26 cellular contexts compared by ENCODE assay signal in genomic region chr22:17811119-17811518, GRCh38. TPM values are rescaled to one million over a fixed set of nuclear protein-coding genes. Genes with fewer than 3 reads are reported as not detected.
DNase-seq lines count a peak whose midpoint lies in the region; ATAC-seq, FAIRE-seq and TF ChIP-seq lines count a peak whose summit lies in the region.
"Had no signal": no experiment of that assay in that cellular context is flagged by ENCODE, and none has a peak within 500 bp of the region (broad histone marks: within the 10 kb centered on the region; RNA-seq: fewer than 3 reads in every experiment).

No MANE protein-coding gene starts in this region.

- H3K4me1 Mint-ChIP-seq in Caco-2 (ENCODE audit: low read depth, unreplicated experiment) = peaks cover 7% of the 10 kb centered on the region

- peak overlapping the region; percentile 39 for H3K27ac Mint-ChIP-seq in Caco-2 (ENCODE audit: unreplicated experiment)

- CTCF ChIA-PET in Caco-2 (lab: Charles Lee) = interaction anchor here (0.5 kb wide), 1 partner anchor 185 kb away, joined by 5 read pairs; no protein-coding TSS in a partner anchor
- CTCF ChIA-PET in K562 (lab: Yijun Ruan, JAX; ENCODE audit: low intra/inter-chr PET ratio) = no interaction called here

- POLR2A ChIA-PET in Caco-2 (lab: Charles Lee) = no interaction called here
- POLR2A ChIA-PET in K562 (lab: Yijun Ruan, JAX) = interaction anchor here (0.8 kb wide), 1 partner anchor 109 kb away, joined by 3 read pairs; no protein-coding TSS in a partner anchor

- TF ChIP-seq POLR2A in K562 (conservative IDR thresholded peaks at IDR 0.05) = no peak

- no peak overlapping the region for H2AFZ ChIP-seq in K562 (ENCODE audit: low read depth, low read length)
- H2AFZ ChIP-seq: GM23248, PC-9 had no signal

- ATAC-seq in K562 (0 out of 3 replicates have a peak, but pooled peaks have one; percentile 17), HG03442 (IDR thresholded peaks at IDR 0.05; ENCODE audit: unreplicated experiment) (no peak), sciatic nerve (no peak)

- 54% methylated on average over 4 of the region's 4 CpGs for WGBS in K562 (ENCODE audit: insufficient coverage, low coverage, missing lambda C conversion rate)
- WGBS in small intestine, 3 donors = 55 to 79% (median 59%) methylated on average over 4 of the region's 4 CpGs

- TF ChIP-seq EP300 in K562 (IDR thresholded peaks at IDR 0.05; ENCODE audit: low read length) = no peak

- no peak overlapping the region for H3K4me3 Mint-ChIP-seq in Caco-2 (ENCODE audit: unreplicated experiment)
- H3K4me3 Mint-ChIP-seq: CD4-positive, CD25-positive, alpha-beta regulatory T cell had no signal

- H3K27me3 Mint-ChIP-seq in Caco-2 (ENCODE audit: insufficient read depth, unreplicated experiment) = no peaks in the 10 kb centered on the region
- H3K27me3 Mint-ChIP-seq: CD4-positive, CD25-positive, alpha-beta regulatory T cell had no signal

- H3K36me3 ChIP-seq in Caco-2 (ENCODE audit: control insufficient read depth, insufficient read depth, low read length) = no peaks in the 10 kb centered on the region; the same call in none of the 2 replicates
- peaks cover 26% of the 10 kb centered on the region; the same call in 2 of the 3 replicates for H3K36me3 ChIP-seq in K562 (ENCODE audit: control insufficient read depth, insufficient read depth, low read length)
- H3K36me3 ChIP-seq in mucosa of rectum (ENCODE audit: control insufficient read depth in 2 of 2, insufficient read depth in 2 of 2, low read length in 2 of 2) = peaks cover 73% of the 10 kb centered on the region in 2 donors
- peaks cover 4 to 6% of the 10 kb centered on the region in 2 donors for H3K36me3 ChIP-seq in small intestine (ENCODE audit: control insufficient read depth in 2 of 2, insufficient read depth in 2 of 2, low read length in 2 of 2)

- H3K36me3 Mint-ChIP-seq in Caco-2 (ENCODE audit: insufficient read depth, unreplicated experiment) = peaks cover 50% of the 10 kb centered on the region

- no peaks in the 10 kb centered on the region for H3K9me3 Mint-ChIP-seq in Caco-2 (ENCODE audit: unreplicated experiment)
- H3K9me3 Mint-ChIP-seq: CD4-positive, CD25-positive, alpha-beta regulatory T cell had no signal

- FAIRE-seq in K562 (lab: Jason Lieb, UNC) (no peak), small intestine (lab: Jason Lieb, UNC) (no peak)
- FAIRE-seq: A204.1, GM18507 had no signal

- no peak for TF ChIP-seq RAD21 in K562 (CRISPR knock-in tag; conservative IDR thresholded peaks at IDR 0.05 in 1 of 2, IDR thresholded peaks at IDR 0.05 in 1 of 2)

- BruUV-seq in Caco-2 (replicated peaks; lab: Mats Ljungman, UMichigan) = no TSS peak
- BruUV-seq in K562 (replicated peaks; lab: Mats Ljungman, UMichigan) = no TSS peak

- no peaks in the 10 kb centered on the region for H3K9me3 ChIP-seq in Caco-2
- no peaks in the 10 kb centered on the region for H3K9me3 ChIP-seq in K562 (replicated peaks; ENCODE audit: control insufficient read depth, insufficient read depth, low read depth, low read length)
- H3K9me3 ChIP-seq in mucosa of rectum (ENCODE audit: control insufficient read depth in 2 of 2, low read length in 2 of 2) = no peaks in the 10 kb centered on the region
- H3K9me3 ChIP-seq in small intestine (ENCODE audit: control insufficient read depth, low read depth) = no peaks in the 10 kb centered on the region
- H3K9me3 ChIP-seq: BLaER1, MG63, SJSA1 had no signal

- H3K4me1 ChIP-seq in Caco-2 = no peaks in the 10 kb centered on the region
- H3K4me1 ChIP-seq in K562 (replicated peaks in 1 of 2; ENCODE audit: control insufficient read depth in 2 of 2, insufficient read depth in 2 of 2, low read length in 2 of 2) = peaks cover 0 to 5% of the 10 kb centered on the region in 2 experiments; a peak in 1 of 5 replicates
- H3K4me1 ChIP-seq in mucosa of rectum (ENCODE audit: control insufficient read depth in 2 of 2, insufficient read depth in 2 of 2, low read length in 2 of 2) = peaks cover 11 to 14% of the 10 kb centered on the region in 2 donors
- H3K4me1 ChIP-seq in small intestine (ENCODE audit: control insufficient read depth in 2 of 2, insufficient read depth in 1 of 2, low read depth in 1 of 2, low read length in 1 of 2) = peaks cover 0 to 2% of the 10 kb centered on the region in 2 donors
- H3K4me1 ChIP-seq: SJSA1 had no signal

- in situ Hi-C loops in K562 (cut with MboI) = no loop called here

- DNase-seq in Caco-2 (no peak), K562 (ENCODE audit: extremely low read depth in 1 of 4, low spot score in 3 of 4) (no peak), small intestine (peak; percentile 38), sciatic nerve (ENCODE audit: low spot score) (no peak)
- no peak for DNase-seq in activated CD8-positive, alpha-beta memory T cell treated with anti-CD3 and anti-CD28 coated beads, Interleukin-2, amount 50 U/mL, for 4 hours
- DNase-seq: CD4-positive, CD25-positive, alpha-beta regulatory T cell; DMS53; GM23248; H7; KG1; MG63; NCI-H1105 treated with DMSO at 0.1 percent for 48 hours; NCI-H146; NCI-H1930; NCI-H2107; NCI-H446; NCI-H524 treated with DMSO at 0.1 percent for 48 hours; NCI-H774; NK-92 treated with Interleukin-12 subunit alpha and Interleukin-12 subunit beta, amount 100 ng/mL, for 24 hours; PC-9 had no signal

- H3K9me1 ChIP-seq in K562 (ENCODE audit: control insufficient read depth, insufficient read depth, low read length) = no peaks in the 10 kb centered on the region

- no peak overlapping the region for H3K27ac ChIP-seq in K562 (ENCODE audit: extremely low read depth, low read depth, low read length)
- peak overlapping the region; percentile 24 to 41 for H3K27ac ChIP-seq in mucosa of rectum (ENCODE audit: low read depth in 2 of 2, low read length in 2 of 2)
- H3K27ac ChIP-seq in small intestine (ENCODE audit: low read depth in 1 of 2, low read length in 1 of 2) = no peak overlapping the region
- H3K27ac ChIP-seq: BLaER1, GM23248, PC-9, SJSA1 had no signal

- intact Hi-C loops in Caco-2 (cut with micrococcal nuclease; ENCODE audit: unreplicated experiment) (no loop called here), K562 (cut with micrococcal nuclease) (no loop called here), sciatic nerve (cut with DNase I) (no loop called here)

- H4K20me1 ChIP-seq in K562 (replicated peaks; ENCODE audit: control insufficient read depth, insufficient read depth, low read length) = 0 out of 2 replicates have a peak, but pooled peaks cover 4% of the 10 kb centered on the region
- H4K20me1 ChIP-seq: BLaER1 had no signal

- no peaks in the 10 kb centered on the region for H3K27me3 ChIP-seq in Caco-2 (replicated peaks; ENCODE audit: control insufficient read depth, insufficient read depth, low read length)
- no peaks in the 10 kb centered on the region for H3K27me3 ChIP-seq in K562 (ENCODE audit: control insufficient read depth in 2 of 2, insufficient read depth in 2 of 2, low read length in 2 of 2)
- H3K27me3 ChIP-seq in mucosa of rectum (ENCODE audit: control insufficient read depth in 2 of 2, insufficient read depth in 2 of 2, low read length in 2 of 2) = no peaks in the 10 kb centered on the region
- no peaks in the 10 kb centered on the region for H3K27me3 ChIP-seq in small intestine (ENCODE audit: control insufficient read depth in 2 of 2, insufficient read depth in 2 of 2, low read length in 2 of 2)
- H3K27me3 ChIP-seq: MG63, SJSA1 had no signal

- H3K4me2 ChIP-seq in K562 (ENCODE audit: insufficient read depth, low read length) = no peak overlapping the region
- H3K4me2 ChIP-seq: PC-9 had no signal

- H3K4me3 ChIP-seq in Caco-2 (ENCODE audit: low read depth, low read length) = no peak overlapping the region
- H3K4me3 ChIP-seq in K562 = no peak overlapping the region
- no peak overlapping the region for H3K4me3 ChIP-seq in mucosa of rectum (ENCODE audit: low read length in 2 of 2)
- H3K4me3 ChIP-seq in small intestine (ENCODE audit: low read depth in 1 of 2, low read length in 2 of 2) = no peak overlapping the region
- H3K4me3 ChIP-seq: BLaER1, GM23248, MG63, PC-9, SJSA1 had no signal

- TF ChIP-seq CTCF in Caco-2 (IDR thresholded peaks at IDR 0.05; ENCODE audit: insufficient read depth in 1 of 2, low read depth in 1 of 2, low read length in 1 of 2, severe bottlenecking in 1 of 2, unreplicated experiment in 1 of 2) (no peak), K562 (IDR thresholded peaks at IDR 0.05 in 2 of 3, conservative IDR thresholded peaks at IDR 0.05 in 1 of 3; ENCODE audit: insufficient read depth in 2 of 3, low read depth in 1 of 3, low read length in 3 of 3) (no peak)

- H3K9ac ChIP-seq in K562 (ENCODE audit: insufficient read depth in 1 of 2, low read depth in 2 of 2, low read length in 2 of 2) = peak overlapping the region in 1 of 2 experiments; percentile 41; a peak in 1 of 4 replicates
- no peak overlapping the region for H3K9ac ChIP-seq in mucosa of rectum (ENCODE audit: low read depth in 1 of 2, low read length in 2 of 2)
- H3K9ac ChIP-seq: BLaER1, GM23248 had no signal

- H3K79me2 ChIP-seq in K562 (ENCODE audit: control insufficient read depth, insufficient read depth, low read length) = no peaks in the 10 kb centered on the region

TF ChIP-seq in K562, 482 proteins besides CTCF, POLR2A, EP300 and RAD21 (continues in another document):
- TF ChIP-seq PHTF2 (CRISPR knock-in tag; IDR thresholded peaks at IDR 0.05) = no peak

RNA-seq across cellular contexts. Expression of gene BID, which starts 36.9 kb away (rescaled TPM):
- 28.2 and 28.7 TPM in 2 replicates for total RNA-seq in Caco-2 (2022)
- total RNA-seq in K562 (2011; cell fraction: chromatin; rRNA removed; ENCODE audit: low replicate concordance) = 18.0 and 26.5 TPM in 2 replicates
- 39.3 and 42.0 TPM in 2 replicates for total RNA-seq in K562 (2011; cell fraction: nucleolus; rRNA removed)
- total RNA-seq in K562 (2011; cell fraction: nucleoplasm; rRNA removed) = 27.0 and 30.7 TPM in 2 replicates
- total RNA-seq in K562 (2014; rRNA removed) = 165 and 212 TPM in 2 replicates
- total RNA-seq in K562 (2014; rRNA removed; fragmentation: Illumina TruSeq; extraction: Trizol) = 25.5 and 26.3 TPM in 2 replicates
- 60.4 and 63.7 TPM in 2 replicates for total RNA-seq in K562 (2015; rRNA removed; fragmentation: Illumina TruSeq; extraction: Trizol)
- 94.7 and 99.6 TPM in 2 replicates for total RNA-seq in K562 (2021)
- polyA plus RNA-seq in K562 (2011; rRNA removed) = 119 and 164 TPM in 2 replicates
- 249 and 453 TPM in 2 replicates for polyA plus RNA-seq in K562 (2011; cell fraction: cytosol; rRNA removed)
- 84.6 and 89.3 TPM in 2 replicates for polyA plus RNA-seq in K562 (2011; cell fraction: nucleus; rRNA removed)
- polyA plus RNA-seq in K562 (2012) = 60.9 and 80.1 TPM in 2 replicates
- 35.2 and 84.7 TPM in 2 replicates for polyA plus RNA-seq in K562 (2014; fragmentation: Illumina TruSeq; extraction: Trizol)
- 1 to 10 TPM; 5.2 to 8.9 TPM for polyA plus RNA-seq in K562 (2014; fragmentation: Nextera tagmentation; extraction: Ambion mirVana)
- polyA plus RNA-seq in K562 (2014; rRNA removed) = 208 and 209 TPM in 2 replicates
- 21.5 and 30.2 TPM in 2 replicates for polyA minus RNA-seq in K562 (2011; rRNA and poly(A)+ RNA removed)
- 46.1 and 91.5 TPM in 2 replicates for polyA minus RNA-seq in K562 (2011; cell fraction: cytosol; rRNA and poly(A)+ RNA removed)
- 7.7 and 13.4 TPM in 2 replicates for polyA minus RNA-seq in K562 (2011; cell fraction: nucleus; rRNA and poly(A)+ RNA removed)
- polyA plus RNA-seq in small intestine = 10 to 100 TPM; 12.7 to 59.4 (median 15.1) TPM
- 10.6 TPM for total RNA-seq in sciatic nerve

Comparison
In these comparisons a context has a peak if more than half of its experiments do, and no peak if none do; other contexts are left out.
1. H3K27ac ChIP-seq: peak in mucosa of rectum (2 of 2); none in K562 (single experiment) and small intestine (0 of 2).